ENCODE assay signal across 2 cellular contexts in genomic region chr11:62197400-62197799, GRCh38. TPM values are rescaled to one million over a fixed set of nuclear protein-coding genes. Genes with fewer than 3 reads are reported as not detected.
"Had no signal": no experiment of that assay in that cellular context is flagged by ENCODE, and none has a peak within 500 bp of the region (broad histone marks: within the 10 kb centered on the region; RNA-seq: fewer than 3 reads in every experiment).

No MANE protein-coding gene starts in this region.

RNA-seq across cellular contexts. Expression of gene SCGB1D1, which starts 7.4 kb away (rescaled TPM):
- total RNA-seq: G401, GM12878 had no signal
- polyA plus RNA-seq: GM12878 had no signal

RNA-seq across cellular contexts. Expression of gene SCGB2A1, which starts 11.1 kb away (rescaled TPM):
- total RNA-seq: G401, GM12878 had no signal
- polyA plus RNA-seq: GM12878 had no signal

RNA-seq across cellular contexts. Expression of gene SCGB1D2, which starts 44.6 kb away (rescaled TPM):
- total RNA-seq: G401, GM12878 had no signal
